In genomic region chr2:112640800-112641675, GRCh38 we compare ENCODE assay signal across 1 cellular context.
TF ChIP-seq lines count a peak whose summit lies in the region.

No MANE protein-coding gene starts in this region.

TF ChIP-seq in HepG2, 621 proteins besides CTCF, POLR2A, EP300 and RAD21 (continued from another document):
- 0 out of 2 replicates have a peak, but pooled peaks have one; percentile 34 for TF ChIP-seq ARID5B (CRISPR knock-in tag; IDR thresholded peaks at IDR 0.05)
- peak; percentile 18; the same call in 1 of the 2 replicates for TF ChIP-seq PAXIP1 (CRISPR knock-in tag; conservative IDR thresholded peaks at IDR 0.05)
- TF ChIP-seq FOSL1 (CRISPR knock-in tag; IDR thresholded peaks at IDR 0.05; ENCODE audit: borderline replicate concordance), result peak; percentile 34; the same call in 1 of the 2 replicates
- peak; percentile 16; the same call in 1 of the 2 replicates for TF ChIP-seq ZNF281 (CRISPR knock-in tag; IDR thresholded peaks at IDR 0.05; ENCODE audit: borderline replicate concordance)
- TF ChIP-seq RBM22 (optimal IDR thresholded peaks at IDR 0.05; ENCODE audit: low read length), result no peak
- TF ChIP-seq ZNF775 (CRISPR knock-in tag; IDR thresholded peaks at IDR 0.05; ENCODE audit: borderline replicate concordance), result no peak
- peak; percentile 29; the same call in 1 of the 2 replicates for TF ChIP-seq SAP130 (CRISPR knock-in tag; IDR thresholded peaks at IDR 0.05; ENCODE audit: low read depth)
- no peak for TF ChIP-seq ZBTB21 (CRISPR knock-in tag; IDR thresholded peaks at IDR 0.05)
- peak; percentile 52; the same call in 1 of the 2 replicates for TF ChIP-seq ATF3 (CRISPR knock-in tag; IDR thresholded peaks at IDR 0.05)
- no peak for TF ChIP-seq ZNF652 (CRISPR knock-in tag; IDR thresholded peaks at IDR 0.05; ENCODE audit: borderline replicate concordance, low read depth)
- TF ChIP-seq BCLAF1 (IDR thresholded peaks at IDR 0.05), result no peak
- 0 out of 2 replicates have a peak, but pooled peaks have one; percentile 39 for TF ChIP-seq ZNF441 (CRISPR knock-in tag; IDR thresholded peaks at IDR 0.05; ENCODE audit: borderline replicate concordance)
- TF ChIP-seq ETV5 (CRISPR knock-in tag; IDR thresholded peaks at IDR 0.05; ENCODE audit: borderline replicate concordance), result peak; percentile 49; the same call in 1 of the 2 replicates
- no peak for TF ChIP-seq NAIF1 (CRISPR knock-in tag; IDR thresholded peaks at IDR 0.05; ENCODE audit: borderline replicate concordance)
- 0 out of 2 replicates have a peak, but pooled peaks have one; percentile 38 for TF ChIP-seq ZNF451 (CRISPR knock-in tag; IDR thresholded peaks at IDR 0.05)
- TF ChIP-seq LCORL (IDR thresholded peaks at IDR 0.05), result no peak
- 0 out of 2 replicates have a peak, but pooled peaks have one; percentile 35 for TF ChIP-seq LCORL (CRISPR knock-in tag; IDR thresholded peaks at IDR 0.05)
- no peak for TF ChIP-seq TFE3 (CRISPR knock-in tag; IDR thresholded peaks at IDR 0.05)
- no peak for TF ChIP-seq SIX4 (CRISPR knock-in tag; IDR thresholded peaks at IDR 0.05)
- no peak for TF ChIP-seq ZBED4 (CRISPR knock-in tag; IDR thresholded peaks at IDR 0.05; ENCODE audit: borderline replicate concordance)
- TF ChIP-seq MLLT10 (CRISPR knock-in tag; IDR thresholded peaks at IDR 0.05), result no peak
- TF ChIP-seq SOX6 (IDR thresholded peaks at IDR 0.05), result no peak
- peak; percentile 32; the same call in 1 of the 2 replicates for TF ChIP-seq SOX6 (CRISPR knock-in tag; IDR thresholded peaks at IDR 0.05)
- TF ChIP-seq FOXA3 (CRISPR knock-in tag; IDR thresholded peaks at IDR 0.05), result peak; percentile 23; the same call in 1 of the 2 replicates
- peak; percentile 80 for TF ChIP-seq ZNF331 (CRISPR knock-in tag; IDR thresholded peaks at IDR 0.05)
- no peak for TF ChIP-seq SPEN (CRISPR knock-in tag; IDR thresholded peaks at IDR 0.05; ENCODE audit: low read depth)
- TF ChIP-seq KDM5B (CRISPR knock-in tag; IDR thresholded peaks at IDR 0.05; ENCODE audit: borderline replicate concordance), result 0 out of 2 replicates have a peak, but pooled peaks have one; percentile 32
